ENCODE assay signal across 16 cellular contexts in genomic region chr2:20423376-20423775, GRCh38. TPM values are rescaled to one million over a fixed set of nuclear protein-coding genes. Genes with fewer than 3 reads are reported as not detected.
DNase-seq lines count a peak whose midpoint lies in the region; ATAC-seq and TF ChIP-seq lines count a peak whose summit lies in the region.
"Had no signal": no experiment of that assay in that cellular context is flagged by ENCODE, and none has a peak within 500 bp of the region (broad histone marks: within the 10 kb centered on the region; RNA-seq: fewer than 3 reads in every experiment).

No MANE protein-coding gene starts in this region.

- peaks cover 41% of the 10 kb centered on the region for H3K4me1 ChIP-seq in muscle layer of colon (ENCODE audit: insufficient read depth, low read length)
- peaks cover 46% of the 10 kb centered on the region for H3K4me1 ChIP-seq in stomach smooth muscle (ENCODE audit: control insufficient read depth, insufficient read depth, low read length)
- H3K4me1 ChIP-seq in OCI-LY7 (ENCODE audit: insufficient read depth, low read length, poor library complexity, severe bottlenecking): peaks cover 20% of the 10 kb centered on the region

- H4K20me1 ChIP-seq in OCI-LY7 (ENCODE audit: insufficient read depth, low read length): no peaks in the 10 kb centered on the region

- H3K9me3 Mint-ChIP-seq in activated CD4-positive, alpha-beta T cell treated with anti-CD3 and anti-CD28 coated beads, Interleukin-2, amount 10 ng/mL, durations not matched to agents 7 days and 5 days: no peaks in the 10 kb centered on the region
- no peaks in the 10 kb centered on the region for H3K9me3 Mint-ChIP-seq in activated CD4-positive, alpha-beta T cell treated with anti-CD3 and anti-CD28 coated beads, Interleukin-2, amount 10 ng/mL, durations not matched to agents 24 days and 14 days
- H3K9me3 Mint-ChIP-seq in central memory CD8-positive, alpha-beta T cell: no peaks in the 10 kb centered on the region

- intact Hi-C loops in activated CD4-positive, alpha-beta T cell treated with anti-CD3 and anti-CD28 coated beads, Interleukin-2, amount 10 ng/mL, durations not matched to agents 24 days and 14 days (cut with micrococcal nuclease): loop anchor here (5.0 kb wide), 2 partner anchors 71 to 181 kb away; partner anchors contain the start of gene PUM2
- intact Hi-C loops in OCI-LY7 (cut with micrococcal nuclease; ENCODE audit: unreplicated experiment): no loop called here

- H3K27ac ChIP-seq in muscle layer of colon (ENCODE audit: low read depth, low read length): peak overlapping the region; percentile 81
- peak overlapping the region; percentile 71 for H3K27ac ChIP-seq in stomach smooth muscle (ENCODE audit: low read length)
- no peak overlapping the region for H3K27ac ChIP-seq in OCI-LY7 (ENCODE audit: low read depth, low read length, poor library complexity, severe bottlenecking)
- H3K27ac ChIP-seq: C4-2B had no signal

- no peak overlapping the region for H2AFZ ChIP-seq in OCI-LY7 (ENCODE audit: low read length)

- H3K4me2 ChIP-seq in OCI-LY7 (ENCODE audit: low read length): no peak overlapping the region

- H3K9me2 ChIP-seq in OCI-LY7 (ENCODE audit: insufficient read depth, low read length): no peaks in the 10 kb centered on the region

- no peaks in the 10 kb centered on the region for H3K27me3 Mint-ChIP-seq in activated CD4-positive, alpha-beta T cell treated with anti-CD3 and anti-CD28 coated beads, Interleukin-2, amount 10 ng/mL, durations not matched to agents 7 days and 5 days
- H3K27me3 Mint-ChIP-seq in activated CD4-positive, alpha-beta T cell treated with anti-CD3 and anti-CD28 coated beads, Interleukin-2, amount 10 ng/mL, durations not matched to agents 24 days and 14 days: peaks cover 4% of the 10 kb centered on the region
- no peaks in the 10 kb centered on the region for H3K27me3 Mint-ChIP-seq in central memory CD8-positive, alpha-beta T cell

- POLR2A ChIA-PET in activated CD4-positive, alpha-beta T cell treated with anti-CD3 and anti-CD28 coated beads, Interleukin-2, amount 10 ng/mL, durations not matched to agents 7 days and 5 days (lab: Charles Lee): no interaction called here
- POLR2A ChIA-PET in OCI-LY7 (lab: Charles Lee): interaction anchor here (1.3 to 2.0 kb wide), 2 partner anchors 9 to 10 kb away, joined by 6 to 7 read pairs; no protein-coding TSS in a partner anchor

- CTCF ChIA-PET in activated CD4-positive, alpha-beta T cell treated with anti-CD3 and anti-CD28 coated beads, Interleukin-2, amount 10 ng/mL, durations not matched to agents 7 days and 5 days (lab: Charles Lee): interaction anchor here (0.6 to 4.3 kb wide), 16 partner anchors 8 to 228 kb away, joined by 3 to 37 read pairs (median 4); partner anchors contain the start of genes HS1BP3 and RHOB
- CTCF ChIA-PET in OCI-LY7 (lab: Charles Lee; ENCODE audit: unreplicated experiment): interaction anchor here (0.7 kb wide), 1 partner anchor 219 kb away, joined by 3 read pairs; no protein-coding TSS in a partner anchor

- H3K4me3 ChIP-seq in muscle layer of colon (ENCODE audit: low read depth in 1 of 2, low read length in 2 of 2) (no peak overlapping the region), stomach smooth muscle (ENCODE audit: low read length in 2 of 2) (no peak overlapping the region), OCI-LY7 (ENCODE audit: low read depth, low read length, poor library complexity, severe bottlenecking) (no peak overlapping the region)

- H3K9ac ChIP-seq in muscle layer of colon (ENCODE audit: low read length) (no peak overlapping the region), stomach smooth muscle (ENCODE audit: low read length in 2 of 2) (no peak overlapping the region)

- no peaks in the 10 kb centered on the region for H3K36me3 ChIP-seq in muscle layer of colon (ENCODE audit: insufficient read depth, low read length)
- H3K36me3 ChIP-seq in stomach smooth muscle (ENCODE audit: control insufficient read depth in 2 of 2, insufficient read depth in 2 of 2, low read length in 2 of 2): no peaks in the 10 kb centered on the region
- no peaks in the 10 kb centered on the region for H3K36me3 ChIP-seq in OCI-LY7 (ENCODE audit: insufficient read depth, low read length)

- no peaks in the 10 kb centered on the region for H3K36me3 Mint-ChIP-seq in activated CD4-positive, alpha-beta T cell treated with anti-CD3 and anti-CD28 coated beads, Interleukin-2, amount 10 ng/mL, durations not matched to agents 7 days and 5 days (ENCODE audit: low read depth)
- no peaks in the 10 kb centered on the region for H3K36me3 Mint-ChIP-seq in activated CD4-positive, alpha-beta T cell treated with anti-CD3 and anti-CD28 coated beads, Interleukin-2, amount 10 ng/mL, durations not matched to agents 24 days and 14 days (ENCODE audit: low read depth)
- no peaks in the 10 kb centered on the region for H3K36me3 Mint-ChIP-seq in central memory CD8-positive, alpha-beta T cell (ENCODE audit: insufficient read depth)

- H3K9me3 ChIP-seq in muscle layer of colon (ENCODE audit: low read length) (no peaks in the 10 kb centered on the region), stomach smooth muscle (ENCODE audit: control insufficient read depth in 2 of 2, low read length in 2 of 2) (no peaks in the 10 kb centered on the region), OCI-LY7 (ENCODE audit: low read length) (no peaks in the 10 kb centered on the region)

- peaks cover 28% of the 10 kb centered on the region for H3K4me1 Mint-ChIP-seq in activated CD4-positive, alpha-beta T cell treated with anti-CD3 and anti-CD28 coated beads, Interleukin-2, amount 10 ng/mL, durations not matched to agents 7 days and 5 days
- H3K4me1 Mint-ChIP-seq in activated CD4-positive, alpha-beta T cell treated with anti-CD3 and anti-CD28 coated beads, Interleukin-2, amount 10 ng/mL, durations not matched to agents 24 days and 14 days: peaks cover 27% of the 10 kb centered on the region
- peaks cover 23% of the 10 kb centered on the region for H3K4me1 Mint-ChIP-seq in central memory CD8-positive, alpha-beta T cell

- peak overlapping the region; percentile 78 for H3K27ac Mint-ChIP-seq in activated CD4-positive, alpha-beta T cell treated with anti-CD3 and anti-CD28 coated beads, Interleukin-2, amount 10 ng/mL, durations not matched to agents 7 days and 5 days
- no peak overlapping the region for H3K27ac Mint-ChIP-seq in activated CD4-positive, alpha-beta T cell treated with anti-CD3 and anti-CD28 coated beads, Interleukin-2, amount 10 ng/mL, durations not matched to agents 24 days and 14 days
- H3K27ac Mint-ChIP-seq in central memory CD8-positive, alpha-beta T cell (ENCODE audit: low read depth): peak overlapping the region; percentile 29

- DNase-seq in activated CD4-positive, alpha-beta T cell treated with anti-CD3 and anti-CD28 coated beads, Interleukin-2, amount 10 ng/mL, durations not matched to agents 7 days and 5 days: no peak
- DNase-seq in activated CD4-positive, alpha-beta T cell treated with anti-CD3 and anti-CD28 coated beads, Interleukin-2, amount 10 ng/mL, durations not matched to agents 24 days and 14 days: no peak
- DNase-seq in central memory CD8-positive, alpha-beta T cell (ENCODE audit: low spot score in 2 of 2): no peak
- DNase-seq in OCI-LY7 (ENCODE audit: low spot score) (no peak), germinal center (ENCODE audit: low spot score) (no peak)
- DNase-seq: 8988T; activated CD4-positive, CD25-positive, alpha-beta regulatory T cell treated with anti-CD3 and anti-CD28 coated beads, Interleukin-2, amount 50 U/mL, for 72 hours; activated T-cell treated with anti-CD3 and anti-CD28 coated beads, Interleukin-2, amount 50 U/mL, for 1 hour; central memory CD4-positive, alpha-beta T cell; NCI-H1436 treated with DMSO at 0.1 percent for 48 hours; SHP77; trophoblast cell had no signal

- TF ChIP-seq CTCF in OCI-LY7 (conservative IDR thresholded peaks at IDR 0.05; ENCODE audit: low read length): no peak

- no TSS peak for BruUV-seq in OCI-LY7 (replicated peaks; lab: Mats Ljungman, UMichigan)

- no peaks in the 10 kb centered on the region for H3K79me2 ChIP-seq in OCI-LY7 (ENCODE audit: insufficient read depth, low read depth, low read length)

- ATAC-seq in central memory CD8-positive, alpha-beta T cell (replicated peaks; ENCODE audit: extremely low read depth, poor library complexity, severe bottlenecking): no peak
- ATAC-seq in activated CD4-positive, CD25-positive, alpha-beta regulatory T cell treated with anti-CD3 and anti-CD28 coated beads, Interleukin-2, amount 50 U/mL, for 24 hours: no peak

- H3K27me3 ChIP-seq in muscle layer of colon (ENCODE audit: control insufficient read depth in 1 of 2, insufficient read depth in 2 of 2, low read length in 2 of 2): no peaks in the 10 kb centered on the region
- no peaks in the 10 kb centered on the region for H3K27me3 ChIP-seq in stomach smooth muscle (ENCODE audit: control insufficient read depth in 1 of 2, insufficient read depth in 2 of 2, low read length in 2 of 2)

- no peak overlapping the region for H3K4me3 Mint-ChIP-seq in activated CD4-positive, alpha-beta T cell treated with anti-CD3 and anti-CD28 coated beads, Interleukin-2, amount 10 ng/mL, durations not matched to agents 7 days and 5 days
- H3K4me3 Mint-ChIP-seq in activated CD4-positive, alpha-beta T cell treated with anti-CD3 and anti-CD28 coated beads, Interleukin-2, amount 10 ng/mL, durations not matched to agents 24 days and 14 days: no peak overlapping the region
- H3K4me3 Mint-ChIP-seq in central memory CD8-positive, alpha-beta T cell: no peak overlapping the region

RNA-seq across cellular contexts. Expression of gene RHOB, which starts 23.5 kb away (rescaled TPM):
- under 1 TPM; 0.52 to 0.67 TPM for total RNA-seq in activated CD4-positive, alpha-beta T cell treated with anti-CD3 and anti-CD28 coated beads, Interleukin-2, amount 10 ng/mL, durations not matched to agents 7 days and 5 days
- total RNA-seq in activated CD4-positive, alpha-beta T cell treated with anti-CD3 and anti-CD28 coated beads, Interleukin-2, amount 10 ng/mL, durations not matched to agents 24 days and 14 days: 16.4 and 18.5 TPM in 2 replicates
- 0.15 TPM in 1 of 2 replicates, not detected in the other for total RNA-seq in OCI-LY7 (2014; rRNA removed; shearing (Covaris generic))
- 0.36 TPM in 1 of 2 replicates, not detected in the other for total RNA-seq in OCI-LY7 (2022)

Comparison
In these comparisons a context has a peak if more than half of its experiments do, and no peak if none do; other contexts are left out.
1. RNA of gene RHOB, which starts 23.5 kb away (total RNA-seq): 16.4 to 18.5 TPM in activated CD4-positive, alpha-beta T cell treated with anti-CD3 and anti-CD28 coated beads, Interleukin-2, amount 10 ng/mL, durations not matched to agents 24 days and 14 days; 0.52 to 0.67 TPM in activated CD4-positive, alpha-beta T cell treated with anti-CD3 and anti-CD28 coated beads, Interleukin-2, amount 10 ng/mL, durations not matched to agents 7 days and 5 days and 0.15 to 0.36 TPM in OCI-LY7; every median in the first group is over 10 times any median in the second.